In genomic region chr5:126044111-126044668, GRCh38 we compare ENCODE assay signal across 9 cellular contexts.
DNase-seq lines count a peak whose midpoint lies in the region; ATAC-seq and TF ChIP-seq lines count a peak whose summit lies in the region.
"Had no signal": no experiment of that assay in that cellular context is flagged by ENCODE, and none has a peak within 500 bp of the region (broad histone marks: within the 10 kb centered on the region; RNA-seq: fewer than 3 reads in every experiment).

No MANE protein-coding gene starts in this region.

- H3K36me3 ChIP-seq in brain microvascular endothelial cell (replicated peaks) (no peaks in the 10 kb centered on the region), mesodermal cell (ENCODE audit: control insufficient read depth, insufficient read depth, low read length) (no peaks in the 10 kb centered on the region)

- peaks cover 12% of the 10 kb centered on the region for H3K4me1 ChIP-seq in mesodermal cell (ENCODE audit: control insufficient read depth, insufficient read depth, low read length, poor library complexity, severe bottlenecking)

- no peaks in the 10 kb centered on the region for H3K9me3 ChIP-seq in mesodermal cell (ENCODE audit: control insufficient read depth, low read length)

- ATAC-seq in GM21528 (IDR thresholded peaks at IDR 0.05; ENCODE audit: low FRiP score, unreplicated experiment) (no peak), HG02571 (IDR thresholded peaks at IDR 0.05; ENCODE audit: unreplicated experiment) (no peak), GM21786 (IDR thresholded peaks at IDR 0.05; ENCODE audit: unreplicated experiment) (no peak)
- ATAC-seq: K562 had no signal

- H3K27ac ChIP-seq in brain microvascular endothelial cell (no peak overlapping the region), mesodermal cell (ENCODE audit: low read depth, low read length, severe bottlenecking) (peak overlapping the region; percentile 84)

- no peak for TF ChIP-seq CTCF in brain microvascular endothelial cell (IDR thresholded peaks at IDR 0.05; ENCODE audit: low read depth, low read length, missing control alignments)

- H3K4me3 ChIP-seq in brain microvascular endothelial cell (ENCODE audit: low read depth, low read length) (no peak overlapping the region), mesodermal cell (ENCODE audit: extremely low read depth, insufficient read depth, low read length, poor library complexity, severe bottlenecking) (no peak overlapping the region)
- H3K4me3 ChIP-seq: K562 had no signal

- DNase-seq in DMS53 (lab: John Stamatoyannopoulos, UW): peak; percentile 74
- peak; percentile 98 for DNase-seq in NCI-H2081 treated with DMSO at 0.1 percent for 48 hours (lab: John Stamatoyannopoulos, UW)
- peak; percentile 88 for DNase-seq in brain microvascular endothelial cell
- no peak for DNase-seq in stimulated activated CD4-positive, alpha-beta T cell treated with anti-CD3 and anti-CD28 coated beads, Interleukin-15, amount 100 ng/mL, for 24 hours

- WGBS in mesodermal cell (ENCODE audit: insufficient coverage in 2 of 2), 2 experiments: 20% methylated on average over 1 of the region's 7 CpGs; no CpG with 5 or more reads in 1 of the 2 experiments

- in situ Hi-C loops in brain microvascular endothelial cell (cut with HindIII; ENCODE audit: low pct_ligation_motif_present, low sequenced_read_pairs): no loop called here

- no peaks in the 10 kb centered on the region for H3K27me3 ChIP-seq in brain microvascular endothelial cell (replicated peaks)
